ENCODE assay signal across 32 cellular contexts in genomic region chr7:68470836-68471235, GRCh38.
DNase-seq lines count a peak whose midpoint lies in the region; ATAC-seq, FAIRE-seq and TF ChIP-seq lines count a peak whose summit lies in the region.
"Had no signal": no experiment of that assay in that cellular context is flagged by ENCODE, and none has a peak within 500 bp of the region (broad histone marks: within the 10 kb centered on the region; RNA-seq: fewer than 3 reads in every experiment).

No MANE protein-coding gene starts in this region.

- FAIRE-seq in kidney (lab: Jason Lieb, UNC), result no peak
- FAIRE-seq: endothelial cell of umbilical vein had no signal

- no peaks in the 10 kb centered on the region for H3K36me3 ChIP-seq in kidney (ENCODE audit: control insufficient read depth in 1 of 2, insufficient read depth in 2 of 2, low read length in 2 of 2)
- H3K36me3 ChIP-seq: ascending aorta, Peyer's patch, thoracic aorta, vagina had no signal

- DNase-seq in DMS 273 (lab: John Stamatoyannopoulos, UW; ENCODE audit: unreplicated experiment) (peak; percentile 25), DMS 273 treated with DMSO at 0.1 percent for 48 hours (lab: John Stamatoyannopoulos, UW) (no peak), M059J (ENCODE audit: low read depth) (peak; percentile 48), NCI-H2171 (lab: John Stamatoyannopoulos, UW) (peak; percentile 46), kidney (peak; percentile 72), mesenteric fat pad (ENCODE audit: low spot score) (no peak), left colon (no peak)
- DNase-seq in activated CD4-positive, alpha-beta T cell treated with anti-CD3 and anti-CD28 coated beads, Interleukin-2, amount 50 U/mL, for 1 hour, result no peak
- DNase-seq: activated CD4-positive, alpha-beta T cell treated with anti-CD3 and anti-CD28 coated beads for 4 hours; activated CD8-positive, alpha-beta memory T cell treated with anti-CD3 and anti-CD28 coated beads for 24 hours; activated effector memory CD4-positive, alpha-beta T cell treated with anti-CD3 and anti-CD28 coated beads, Interleukin-2, amount 50 U/mL, for 16 hours; activated naive CD8-positive, alpha-beta T cell treated with anti-CD3 and anti-CD28 coated beads, Interleukin-2, amount 10 ng/mL, durations not matched to agents 7 days and 5 days; CD4-positive, alpha-beta memory T cell; GM23248; left ventricle myocardium superior; midbrain; naive thymus-derived CD4-positive, alpha-beta T cell; NCI-H187 treated with DMSO at 0.1 percent for 48 hours; NCI-H510A treated with DMSO at 0.1 percent for 48 hours; Peyer's patch; SIG-M5; stimulated activated CD4-positive, alpha-beta T cell treated with anti-CD3 and anti-CD28 coated beads, Interleukin-15, amount 100 ng/mL, for 24 hours; stimulated activated naive CD4-positive, alpha-beta T cell treated with Interleukin-2 at 50 U/mL for 16 hours; SW 1271; T-helper 9 cell had no signal

- H3K4me3 ChIP-seq in kidney (ENCODE audit: low read length in 2 of 2), result no peak overlapping the region
- H3K4me3 ChIP-seq: ascending aorta, GM23248, Peyer's patch, thoracic aorta, vagina had no signal

- H3K9ac ChIP-seq in kidney (ENCODE audit: low read length in 2 of 2), result no peak overlapping the region
- H3K9ac ChIP-seq: GM23248, KMS-11 had no signal

- no peaks in the 10 kb centered on the region for H3K4me1 ChIP-seq in kidney (ENCODE audit: control insufficient read depth in 1 of 2, insufficient read depth in 1 of 2, low read depth in 1 of 2, low read length in 2 of 2)
- H3K4me1 ChIP-seq: ascending aorta, Peyer's patch, vagina had no signal

- ATAC-seq in left colon, result no peak
- ATAC-seq: left ventricle myocardium superior; naive thymus-derived CD4-positive, alpha-beta T cell had no signal

- TF ChIP-seq CTCF in kidney (IDR thresholded peaks at IDR 0.05; ENCODE audit: borderline replicate concordance, extremely low read depth, insufficient read depth), result no peak

- no peak overlapping the region for H3K27ac ChIP-seq in kidney (ENCODE audit: low read depth in 2 of 2, low read length in 2 of 2)
- H3K27ac ChIP-seq: 22Rv1, ascending aorta, GM23248, KMS-11, Peyer's patch, thoracic aorta, vagina, VCaP had no signal

- H3K9me3 ChIP-seq in kidney (ENCODE audit: control insufficient read depth in 1 of 2, low read length in 2 of 2), result no peaks in the 10 kb centered on the region
- H3K9me3 ChIP-seq: ascending aorta, Peyer's patch, thoracic aorta, vagina had no signal

- intact Hi-C loops in kidney (cut with DNase I), result no loop called here
- intact Hi-C loops in left colon (cut with DNase I, micrococcal nuclease), result no loop called here

Comparison
In these comparisons a context has a peak if more than half of its experiments do, and no peak if none do; other contexts are left out.
1. DNase-seq: peak in DMS 273 (single experiment), M059J (single experiment), NCI-H2171 (single experiment) and kidney (single experiment); none in DMS 273 treated with DMSO at 0.1 percent for 48 hours (single experiment), activated CD4-positive, alpha-beta T cell treated with anti-CD3 and anti-CD28 coated beads, Interleukin-2, amount 50 U/mL, for 1 hour (single experiment), mesenteric fat pad (single experiment) and left colon (0 of 2).